Comparison of ENCODE assay signal across 8 cellular contexts in the genomic region with DNA sequence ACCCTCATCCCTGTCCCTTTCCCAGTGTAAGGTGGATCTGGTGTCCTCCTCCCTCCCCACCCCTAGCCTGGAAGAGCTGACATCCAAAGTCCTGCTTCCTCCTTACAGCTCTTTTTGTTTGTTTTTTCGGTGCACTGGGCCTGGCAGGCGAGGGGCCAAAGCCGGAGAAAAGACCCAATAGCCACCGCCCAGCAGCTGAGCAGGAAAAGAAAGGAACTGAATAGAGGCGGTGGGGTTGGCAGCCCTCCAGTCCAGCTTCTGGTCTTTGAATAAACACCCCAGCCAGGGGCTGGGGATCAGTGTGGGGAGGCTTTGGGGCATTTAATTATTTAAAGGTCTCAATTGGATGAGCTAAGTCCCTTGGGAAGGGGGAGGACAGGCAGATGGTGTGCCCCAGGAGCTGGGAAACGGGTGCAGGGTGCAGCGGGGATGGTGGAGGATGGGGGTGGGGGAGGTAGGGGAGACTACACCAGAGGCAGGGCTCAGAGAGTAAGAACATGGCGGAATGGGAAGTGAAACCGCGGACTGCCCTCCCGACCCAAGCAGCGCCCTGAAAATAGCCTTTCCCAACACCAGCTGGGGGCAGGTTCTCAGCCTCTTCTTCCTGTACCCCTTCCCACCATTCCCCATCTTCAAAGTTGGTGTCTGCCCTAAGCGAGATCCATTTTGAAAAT. TPM values are rescaled to one million over a fixed set of nuclear protein-coding genes. Genes with fewer than 3 reads are reported as not detected.
A peak's percentile ranks its signal among the peaks of the same experiment; 100 is the strongest.
DNase-seq lines count a peak whose midpoint lies in the region; ATAC-seq and TF ChIP-seq lines count a peak whose summit lies in the region.

No MANE protein-coding gene starts in this region.

- peak overlapping the region; percentile 49 to 95 (median 90) for H3K27ac ChIP-seq in sigmoid colon
- no peak overlapping the region for H3K27ac ChIP-seq in brain microvascular endothelial cell

- H3K27me3 Mint-ChIP-seq in stimulated activated naive CD8-positive, alpha-beta T cell treated with anti-CD3 and anti-CD28 coated beads, Interleukin-15, Interleukin-2, amounts not matched to agents 100 ng/mL and 50 ng/mL, for 24 hours = no peaks in the 10 kb centered on the region
- peaks cover 49% of the 10 kb centered on the region for H3K27me3 Mint-ChIP-seq in osteocyte (ENCODE audit: unreplicated experiment)

- no peak overlapping the region for H3K4me3 ChIP-seq in sigmoid colon
- no peak overlapping the region for H3K4me3 ChIP-seq in brain microvascular endothelial cell (ENCODE audit: low read depth, low read length)

- H3K4me3 Mint-ChIP-seq in stimulated activated naive CD8-positive, alpha-beta T cell treated with anti-CD3 and anti-CD28 coated beads, Interleukin-15, Interleukin-2, amounts not matched to agents 100 ng/mL and 50 ng/mL, for 24 hours = peak overlapping the region; percentile 47
- H3K4me3 Mint-ChIP-seq in osteocyte (ENCODE audit: unreplicated experiment) = no peak overlapping the region

- peaks cover 0 to 58% (median 44%) of the 10 kb centered on the region in 4 donors for H3K4me1 ChIP-seq in sigmoid colon

- H3K27me3 ChIP-seq in sigmoid colon (no peaks in the 10 kb centered on the region), brain microvascular endothelial cell (replicated peaks) (peaks cover 44% of the 10 kb centered on the region)

- no peak for DNase-seq in stimulated activated naive CD8-positive, alpha-beta T cell treated with anti-CD3 and anti-CD28 coated beads, Interleukin-15, Interleukin-2, amounts not matched to agents 100 U/mL and 50 U/mL, for 24 hours
- peak; percentile 93 for DNase-seq in RPMI8226
- DNase-seq in cardiac septum (ENCODE audit: low spot score) = peak; percentile 81
- peak; percentile 86 for DNase-seq in sigmoid colon
- DNase-seq in putamen (ENCODE audit: low spot score) = no peak
- DNase-seq in brain microvascular endothelial cell = no peak
- DNase-seq in osteocyte (ENCODE audit: extremely low spot score, unreplicated experiment) = no peak

- no peaks in the 10 kb centered on the region for H3K9me3 Mint-ChIP-seq in stimulated activated naive CD8-positive, alpha-beta T cell treated with anti-CD3 and anti-CD28 coated beads, Interleukin-15, Interleukin-2, amounts not matched to agents 100 ng/mL and 50 ng/mL, for 24 hours
- H3K9me3 Mint-ChIP-seq in osteocyte (ENCODE audit: unreplicated experiment) = no peaks in the 10 kb centered on the region

- peaks cover 81% of the 10 kb centered on the region for H3K4me1 Mint-ChIP-seq in stimulated activated naive CD8-positive, alpha-beta T cell treated with anti-CD3 and anti-CD28 coated beads, Interleukin-15, Interleukin-2, amounts not matched to agents 100 ng/mL and 50 ng/mL, for 24 hours (ENCODE audit: low read depth)
- peaks cover 28% of the 10 kb centered on the region for H3K4me1 Mint-ChIP-seq in osteocyte (ENCODE audit: unreplicated experiment)

- no peaks in the 10 kb centered on the region for H3K36me3 Mint-ChIP-seq in stimulated activated naive CD8-positive, alpha-beta T cell treated with anti-CD3 and anti-CD28 coated beads, Interleukin-15, Interleukin-2, amounts not matched to agents 100 ng/mL and 50 ng/mL, for 24 hours (ENCODE audit: low read depth)
- H3K36me3 Mint-ChIP-seq in osteocyte (ENCODE audit: unreplicated experiment) = no peaks in the 10 kb centered on the region

- no peaks in the 10 kb centered on the region for H3K9me3 ChIP-seq in sigmoid colon

- TF ChIP-seq CTCF in sigmoid colon (IDR thresholded peaks at IDR 0.05) (no peak), brain microvascular endothelial cell (IDR thresholded peaks at IDR 0.05; ENCODE audit: low read depth, low read length, missing control alignments) (no peak), osteocyte (IDR thresholded peaks at IDR 0.05) (no peak)

- intact Hi-C loops in cardiac septum (cut with DNase I) = loop anchor here (5.0 kb wide), 1 partner anchor 198 kb away; a partner anchor contains a TSS
- intact Hi-C loops in sigmoid colon (cut with DNase I) = no loop called here

- peak overlapping the region; percentile 74 for H3K27ac Mint-ChIP-seq in stimulated activated naive CD8-positive, alpha-beta T cell treated with anti-CD3 and anti-CD28 coated beads, Interleukin-15, Interleukin-2, amounts not matched to agents 100 ng/mL and 50 ng/mL, for 24 hours
- H3K27ac Mint-ChIP-seq in osteocyte (ENCODE audit: unreplicated experiment) = no peak overlapping the region

- H3K36me3 ChIP-seq in sigmoid colon = no peaks in the 10 kb centered on the region
- no peaks in the 10 kb centered on the region for H3K36me3 ChIP-seq in brain microvascular endothelial cell (replicated peaks)

- in situ Hi-C loops in brain microvascular endothelial cell (cut with HindIII; ENCODE audit: low pct_ligation_motif_present, low sequenced_read_pairs) = no loop called here

- 18 to 33% methylated on average over 13 of the region's 13 CpGs for WGBS in sigmoid colon, 2 donors

- no peak for TF ChIP-seq EP300 in sigmoid colon (IDR thresholded peaks at IDR 0.05)

- ATAC-seq in stimulated activated naive CD8-positive, alpha-beta T cell treated with anti-CD3 and anti-CD28 coated beads, Interleukin-15, Interleukin-2, amounts not matched to agents 100 U/mL and 50 U/mL, for 24 hours = no peak

- no peak for TF ChIP-seq POLR2A in sigmoid colon (IDR thresholded peaks at IDR 0.05)

RNA-seq across cellular contexts. Expression of a gene that starts 20.2 kb away (rescaled TPM):
- total RNA-seq in cardiac septum = 54.2 TPM
- 100 to 1,000 TPM in 3 of 4 donors, 10 to 100 TPM in 1; 66.0 to 397 (median 180) TPM for total RNA-seq in sigmoid colon
- polyA plus RNA-seq in sigmoid colon = 10 to 100 TPM; 37.2 to 81.0 (median 63.7) TPM
- 31.2 and 33.7 TPM in 2 replicates for total RNA-seq in osteocyte

RNA-seq across cellular contexts. Expression of a gene that starts 25.4 kb away (rescaled TPM):
- total RNA-seq in cardiac septum (66.0 TPM), sigmoid colon (10 to 100 TPM; 32.9 to 64.5 (median 40.4) TPM), osteocyte (not detected in 2 replicates)
- 10 to 100 TPM in 2 of 3 donors, 1 to 10 TPM in 1; 9.5 to 30.6 (median 17.5) TPM for polyA plus RNA-seq in sigmoid colon

Comparison
In these comparisons a context has a peak if more than half of its experiments do, and no peak if none do; other contexts are left out.
1. DNase-seq: peak in RPMI8226 (single experiment), cardiac septum (single experiment) and sigmoid colon (single experiment); none in stimulated activated naive CD8-positive, alpha-beta T cell treated with anti-CD3 and anti-CD28 coated beads, Interleukin-15, Interleukin-2, amounts not matched to agents 100 U/mL and 50 U/mL, for 24 hours (single experiment), putamen (single experiment), brain microvascular endothelial cell (single experiment) and osteocyte (single experiment).
2. RNA of a gene that starts 25.4 kb away (total RNA-seq): 66.0 TPM in cardiac septum (single experiment) and 32.9 to 64.5 TPM in sigmoid colon; not detected in osteocyte; every median in the first group is over 10 times any median in the second.